ENCODE assay signal across 36 cellular contexts in genomic region chr18:30039201-30039600, GRCh38.
"Had no signal": no experiment of that assay in that cellular context is flagged by ENCODE, and none has a peak within 500 bp of the region (broad histone marks: within the 10 kb centered on the region; RNA-seq: fewer than 3 reads in every experiment).

No MANE protein-coding gene starts in this region.

- H3K4me3 ChIP-seq: MG63 had no signal

- H3K27me3 ChIP-seq: MG63 had no signal

- H3K36me3 ChIP-seq: MG63 had no signal

- DNase-seq: Karpas-422, Kasumi-1, MG63, MM.1S, MV-4-11, NCI-H1048, NCI-H1092, NCI-H1092 treated with DMSO at 0.1 percent for 48 hours, NCI-H1105, NCI-H1105 treated with DMSO at 0.1 percent for 48 hours, NCI-H1417, NCI-H1417 treated with DMSO at 0.1 percent for 48 hours, NCI-H1436, NCI-H1436 treated with DMSO at 0.1 percent for 48 hours, NCI-H146, NCI-H1694, NCI-H1694 treated with DMSO at 0.1 percent for 48 hours, NCI-H187, NCI-H187 treated with DMSO at 0.1 percent for 48 hours, NCI-H1930, NCI-H2029, NCI-H2029 treated with DMSO at 0.1 percent for 48 hours, NCI-H2081, NCI-H2081 treated with DMSO at 0.1 percent for 48 hours, NCI-H2107, NCI-H2171, NCI-H2171 treated with DMSO at 0.1 percent for 48 hours, NCI-H2227 treated with DMSO at 0.1 percent for 48 hours, NCI-H226, NCI-H345, NCI-H446, NCI-H446 treated with DMSO at 0.1 percent for 48 hours, NCI-H510A, NCI-H510A treated with DMSO at 0.1 percent for 48 hours, NCI-H524, NCI-H524 treated with DMSO at 0.1 percent for 48 hours had no signal

- H3K9me3 ChIP-seq: MG63 had no signal
